Comparison of ENCODE assay signal across 18 cellular contexts in the genomic region with DNA sequence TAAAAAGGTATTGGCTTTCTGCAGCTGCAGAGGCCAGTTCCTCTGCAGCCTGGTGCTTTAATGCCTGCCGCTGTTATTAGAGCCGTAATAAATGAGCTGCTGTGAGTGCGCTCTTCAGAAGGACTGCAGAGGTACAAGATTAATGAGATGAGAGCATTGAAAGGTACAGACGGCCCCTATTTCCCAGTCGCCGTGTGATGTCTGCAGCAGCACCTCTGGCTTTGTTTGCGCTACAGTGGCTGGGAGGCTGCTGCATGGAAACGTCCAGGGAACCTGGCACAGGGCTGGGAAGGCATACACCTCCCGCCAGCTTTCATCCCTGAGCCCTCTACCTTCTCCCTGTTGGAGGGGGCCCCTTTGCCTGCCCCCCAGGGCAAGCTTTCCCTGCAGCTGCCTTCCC.
DNase-seq lines count a peak whose midpoint lies in the region; ATAC-seq and TF ChIP-seq lines count a peak whose summit lies in the region.
"Had no signal": no experiment of that assay in that cellular context is flagged by ENCODE, and none has a peak within 500 bp of the region (broad histone marks: within the 10 kb centered on the region; RNA-seq: fewer than 3 reads in every experiment).

No MANE protein-coding gene starts in this region.

- intact Hi-C loops in esophagus muscularis mucosa (cut with DNase I), result no loop called here

- no peak for TF ChIP-seq CTCF in BE2C (IDR thresholded peaks at IDR 0.05; ENCODE audit: low read depth, low read length)
- TF ChIP-seq CTCF in esophagus muscularis mucosa (IDR thresholded peaks at IDR 0.05), result no peak
- TF ChIP-seq CTCF in GM20000 (IDR thresholded peaks at IDR 0.05; ENCODE audit: extremely low read depth, missing control alignments), result no peak

- no peaks in the 10 kb centered on the region for H3K27me3 ChIP-seq in BE2C
- no peaks in the 10 kb centered on the region for H3K27me3 ChIP-seq in esophagus muscularis mucosa
- H3K27me3 ChIP-seq: neutrophil had no signal

- H3K4me1 ChIP-seq in BE2C (peaks cover 10% of the 10 kb centered on the region), esophagus muscularis mucosa (peaks cover 8 to 60% (median 57%) of the 10 kb centered on the region in 4 donors)

- 68% methylated on average over 3 of the region's 9 CpGs for WGBS in esophagus muscularis mucosa

- no peak for TF ChIP-seq POLR2A in esophagus muscularis mucosa (IDR thresholded peaks at IDR 0.05; ENCODE audit: low read depth)

- ATAC-seq in HG02623 (IDR thresholded peaks at IDR 0.05; ENCODE audit: unreplicated experiment) (no peak), GM18498 (IDR thresholded peaks at IDR 0.05; ENCODE audit: unreplicated experiment) (no peak)
- ATAC-seq: activated CD4-positive, CD25-positive, alpha-beta regulatory T cell treated with anti-CD3 and anti-CD28 coated beads, Interleukin-2, amount 50 U/mL, for 24 hours; activated CD8-positive, alpha-beta T cell treated with anti-CD3 and anti-CD28 coated beads, Interleukin-2, amount 10 ng/mL, durations not matched to agents 7 days and 5 days; effector memory CD8-positive, alpha-beta T cell; HCT116; mucosa of descending colon had no signal

- H3K36me3 ChIP-seq in BE2C (no peaks in the 10 kb centered on the region), esophagus muscularis mucosa (no peaks in the 10 kb centered on the region)
- H3K36me3 ChIP-seq: neutrophil had no signal

- DNase-seq in BE2C, result peak; percentile 24
- peak; percentile 70 for DNase-seq in NCI-H1092 treated with DMSO at 0.1 percent for 48 hours (lab: John Stamatoyannopoulos, UW)
- peak; percentile 71 for DNase-seq in NCI-H510A (lab: John Stamatoyannopoulos, UW)
- no peak for DNase-seq in esophagus muscularis mucosa (ENCODE audit: extremely low spot score)
- DNase-seq in GM20000 (ENCODE audit: low spot score), result no peak
- no peak for DNase-seq in activated CD8-positive, alpha-beta memory T cell treated with anti-CD3 and anti-CD28 coated beads for 24 hours
- DNase-seq: activated CD8-positive, alpha-beta T cell treated with anti-CD3 and anti-CD28 coated beads, Interleukin-2, amount 10 ng/mL, durations not matched to agents 7 days and 5 days; activated T-cell treated with anti-CD3 and anti-CD28 coated beads, Interleukin-2, amount 50 U/mL, for 48 hours; CD4-positive, alpha-beta T cell; effector memory CD8-positive, alpha-beta T cell; head of caudate nucleus; mucosa of descending colon; retina had no signal

- H3K27ac ChIP-seq in esophagus muscularis mucosa (replicated peaks in 1 of 4), result peak overlapping the region; percentile 25 to 91 (median 70)
- H3K27ac ChIP-seq: neutrophil had no signal

- no peak for TF ChIP-seq EP300 in esophagus muscularis mucosa (IDR thresholded peaks at IDR 0.05)

- H3K9me3 ChIP-seq in BE2C (no peaks in the 10 kb centered on the region), esophagus muscularis mucosa (no peaks in the 10 kb centered on the region)
- H3K9me3 ChIP-seq: mucosa of descending colon, neutrophil had no signal

- H3K4me3 ChIP-seq in BE2C (ENCODE audit: low read depth, low read length) (no peak overlapping the region), esophagus muscularis mucosa (no peak overlapping the region)
- H3K4me3 ChIP-seq: mucosa of descending colon had no signal

Comparison
In these comparisons a context has a peak if more than half of its experiments do, and no peak if none do; other contexts are left out.
1. DNase-seq: peak in BE2C (single experiment), NCI-H1092 treated with DMSO at 0.1 percent for 48 hours (single experiment) and NCI-H510A (single experiment); none in esophagus muscularis mucosa (single experiment), GM20000 (single experiment) and activated CD8-positive, alpha-beta memory T cell treated with anti-CD3 and anti-CD28 coated beads for 24 hours (single experiment).